ENCODE assay signal across 10 cellular contexts in the genomic region with DNA sequence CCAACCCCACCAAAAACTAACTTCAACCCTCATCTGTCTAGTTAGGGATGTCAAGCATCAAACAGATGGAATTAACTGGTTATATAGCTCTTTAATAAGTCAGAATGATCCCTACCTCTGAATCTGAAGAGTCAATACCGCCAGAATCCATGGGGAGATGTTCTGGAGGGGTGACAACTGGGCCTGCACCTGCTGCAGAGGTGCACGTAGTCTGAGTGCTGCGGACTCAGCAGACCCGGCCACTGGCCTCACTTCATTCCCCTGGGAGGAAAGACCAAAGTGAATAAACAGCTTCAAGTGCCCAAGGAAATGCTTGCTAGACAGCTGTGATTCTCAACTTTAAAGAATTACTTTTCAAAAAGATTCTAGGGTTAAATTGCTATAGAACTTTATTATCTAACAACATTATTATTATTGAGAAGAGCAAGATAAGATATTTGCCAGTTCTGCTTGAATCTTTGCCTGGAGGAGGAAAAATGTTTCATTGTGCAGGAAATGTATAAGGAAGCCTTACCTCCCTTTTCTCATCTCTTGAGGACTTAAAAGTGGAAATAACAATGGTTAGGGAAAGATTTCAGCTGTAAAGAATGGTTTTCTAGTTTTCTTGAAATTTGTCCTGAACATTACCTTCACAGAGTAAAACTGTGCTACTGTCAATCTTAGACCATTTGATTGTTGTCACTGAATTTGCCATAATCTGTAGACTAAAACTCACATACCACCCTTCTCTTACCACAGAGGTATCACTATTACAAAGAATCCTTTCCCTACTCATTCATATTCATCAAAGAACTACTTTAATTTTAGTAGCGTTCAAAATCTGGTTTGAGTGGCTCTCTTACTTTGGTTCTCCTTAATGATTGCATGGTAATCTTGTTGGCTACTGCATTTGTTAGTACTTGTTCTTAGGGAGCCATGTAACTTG. TPM values are rescaled to one million over a fixed set of nuclear protein-coding genes. Genes with fewer than 3 reads are reported as not detected.
DNase-seq lines count a peak whose midpoint lies in the region; ATAC-seq, FAIRE-seq and TF ChIP-seq lines count a peak whose summit lies in the region.
"Had no signal": no experiment of that assay in that cellular context is flagged by ENCODE, and none has a peak within 500 bp of the region (broad histone marks: within the 10 kb centered on the region; RNA-seq: fewer than 3 reads in every experiment).

No MANE protein-coding gene starts in this region.

- H3K4me1 ChIP-seq in endothelial cell of umbilical vein (ENCODE audit: control insufficient read depth, extremely low read depth, insufficient read depth, low read length), result peaks cover 16% of the 10 kb centered on the region

- H3K27me3 Mint-ChIP-seq in activated CD4-positive, alpha-beta T cell treated with anti-CD3 and anti-CD28 coated beads for 36 hours, result no peaks in the 10 kb centered on the region

- intact Hi-C loops in activated CD4-positive, alpha-beta T cell treated with anti-CD3 and anti-CD28 coated beads for 36 hours (cut with DNase I, micrococcal nuclease), result loop anchor here (1.0 to 10.0 kb wide), 4 partner anchors 109 to 971 kb away; a partner anchor contains a TSS
- intact Hi-C loops in endothelial cell of umbilical vein (cut with micrococcal nuclease), result no loop called here

- peak overlapping the region; percentile 37 for H3K4me3 Mint-ChIP-seq in activated CD4-positive, alpha-beta T cell treated with anti-CD3 and anti-CD28 coated beads for 36 hours
- peak overlapping the region; percentile 78 for H3K4me3 Mint-ChIP-seq in stimulated activated effector memory CD8-positive, alpha-beta T cell treated with anti-CD3 and anti-CD28 coated beads, Interleukin-12 subunit alpha, Interleukin-12 subunit beta, amount 100 ng/mL, for 72 hours

- no peak for FAIRE-seq in endothelial cell of umbilical vein (lab: Jason Lieb, UNC)

- no peak for DNase-seq in activated CD4-positive, alpha-beta T cell treated with anti-CD3 and anti-CD28 coated beads for 36 hours
- DNase-seq in activated CD4-positive, alpha-beta T cell treated with anti-CD3 and anti-CD28 coated beads, Interleukin-2, amount 50 U/mL, for 48 hours, result no peak
- DNase-seq in SK-N-MC (ENCODE audit: low read depth, low spot score), result no peak
- DNase-seq in endothelial cell of umbilical vein (ENCODE audit: low read depth, low spot score), result no peak
- DNase-seq in stimulated activated effector memory CD8-positive, alpha-beta T cell treated with anti-CD3 and anti-CD28 coated beads, Interleukin-12 subunit alpha, Interleukin-12 subunit beta, amount 100 ng/mL, for 72 hours (ENCODE audit: low spot score in 2 of 2), result no peak
- no peak for DNase-seq in NAMALWA (ENCODE audit: low spot score)
- no peak for DNase-seq in NCI-H524 treated with DMSO at 0.1 percent for 48 hours (lab: John Stamatoyannopoulos, UW)
- DNase-seq: NCI-H226 had no signal

- H3K4me1 Mint-ChIP-seq in activated CD4-positive, alpha-beta T cell treated with anti-CD3 and anti-CD28 coated beads for 36 hours, result peaks cover 58% of the 10 kb centered on the region
- H3K4me1 Mint-ChIP-seq in stimulated activated effector memory CD8-positive, alpha-beta T cell treated with anti-CD3 and anti-CD28 coated beads, Interleukin-12 subunit alpha, Interleukin-12 subunit beta, amount 100 ng/mL, for 72 hours, result peaks cover 57% of the 10 kb centered on the region

- H3K36me3 ChIP-seq in SK-N-MC (ENCODE audit: insufficient read depth, low read length) (peaks cover 47% of the 10 kb centered on the region), endothelial cell of umbilical vein (ENCODE audit: control insufficient read depth in 2 of 2, extremely low read depth in 1 of 2, insufficient read depth in 2 of 2, low read length in 2 of 2) (peaks cover 27 to 28% of the 10 kb centered on the region in 2 experiments)

- dilution Hi-C loops in endothelial cell of umbilical vein (cut with MboI; ENCODE audit: extremely low pct_ligation_motif_present, low sequenced_read_pairs), result no loop called here

- TF ChIP-seq CTCF in endothelial cell of umbilical vein (IDR thresholded peaks at IDR 0.05; ENCODE audit: extremely low read depth in 1 of 2, insufficient read depth in 1 of 2, low read depth in 1 of 2, low read length in 2 of 2), result no peak

- H3K36me3 Mint-ChIP-seq in activated CD4-positive, alpha-beta T cell treated with anti-CD3 and anti-CD28 coated beads for 36 hours (ENCODE audit: low read depth), result peaks cover 64% of the 10 kb centered on the region
- H3K36me3 Mint-ChIP-seq in stimulated activated effector memory CD8-positive, alpha-beta T cell treated with anti-CD3 and anti-CD28 coated beads, Interleukin-12 subunit alpha, Interleukin-12 subunit beta, amount 100 ng/mL, for 72 hours, result peaks cover 91% of the 10 kb centered on the region

- ATAC-seq in activated CD4-positive, alpha-beta T cell treated with anti-CD3 and anti-CD28 coated beads for 36 hours, result peak; percentile 15
- peak; percentile 38 for ATAC-seq in stimulated activated effector memory CD8-positive, alpha-beta T cell treated with anti-CD3 and anti-CD28 coated beads, Interleukin-12 subunit alpha, Interleukin-12 subunit beta, amount 100 ng/mL, for 72 hours
- no peak for ATAC-seq in GM18858 (IDR thresholded peaks at IDR 0.05; ENCODE audit: unreplicated experiment)
- ATAC-seq: sciatic nerve had no signal

- peak overlapping the region; percentile 7; the same call in 1 of the 2 replicates for H3K27ac ChIP-seq in SK-N-MC
- H3K27ac ChIP-seq in endothelial cell of umbilical vein (ENCODE audit: insufficient read depth, low read depth, low read length), result no peak overlapping the region

- H4K20me1 ChIP-seq in endothelial cell of umbilical vein (replicated peaks; ENCODE audit: control insufficient read depth, extremely low read depth, insufficient read depth, low read length), result peaks cover 13% of the 10 kb centered on the region

- H3K9me3 ChIP-seq in SK-N-MC (ENCODE audit: low read depth, low read length) (no peaks in the 10 kb centered on the region), endothelial cell of umbilical vein (replicated peaks; ENCODE audit: control insufficient read depth, insufficient read depth, low read length) (no peaks in the 10 kb centered on the region)

- H3K4me2 ChIP-seq in endothelial cell of umbilical vein (ENCODE audit: insufficient read depth, low read length), result no peak overlapping the region

- BruUV-seq in endothelial cell of umbilical vein (replicated peaks; lab: Mats Ljungman, UMichigan), result no TSS peak

- peak overlapping the region; percentile 69 for H3K27ac Mint-ChIP-seq in activated CD4-positive, alpha-beta T cell treated with anti-CD3 and anti-CD28 coated beads for 36 hours
- peak overlapping the region; percentile 65 for H3K27ac Mint-ChIP-seq in stimulated activated effector memory CD8-positive, alpha-beta T cell treated with anti-CD3 and anti-CD28 coated beads, Interleukin-12 subunit alpha, Interleukin-12 subunit beta, amount 100 ng/mL, for 72 hours

- no peaks in the 10 kb centered on the region for H3K27me3 ChIP-seq in endothelial cell of umbilical vein (ENCODE audit: control insufficient read depth in 2 of 2, insufficient read depth in 2 of 2, low read length in 2 of 2)

- H3K9me3 Mint-ChIP-seq in activated CD4-positive, alpha-beta T cell treated with anti-CD3 and anti-CD28 coated beads for 36 hours (ENCODE audit: low read depth), result no peaks in the 10 kb centered on the region
- H3K9me3 Mint-ChIP-seq in stimulated activated effector memory CD8-positive, alpha-beta T cell treated with anti-CD3 and anti-CD28 coated beads, Interleukin-12 subunit alpha, Interleukin-12 subunit beta, amount 100 ng/mL, for 72 hours, result no peaks in the 10 kb centered on the region

- H3K9me1 ChIP-seq in endothelial cell of umbilical vein (replicated peaks; ENCODE audit: control insufficient read depth, extremely low read depth, insufficient read depth, low read length), result no peaks in the 10 kb centered on the region

- POLR2A ChIA-PET in activated CD4-positive, alpha-beta T cell treated with anti-CD3 and anti-CD28 coated beads for 36 hours (lab: Charles Lee), result interaction anchor here (1.0 kb wide), 1 partner anchor 20 kb away, joined by 3 read pairs; no protein-coding TSS in a partner anchor
- POLR2A ChIA-PET in endothelial cell of umbilical vein (lab: Charles Lee), result no interaction called here

- CTCF ChIA-PET in activated CD4-positive, alpha-beta T cell treated with anti-CD3 and anti-CD28 coated beads for 36 hours (lab: Charles Lee), result interaction anchor here (0.6 to 2.2 kb wide), 7 partner anchors 8 to 911 kb away, joined by 3 to 12 read pairs (median 3); no protein-coding TSS in a partner anchor
- CTCF ChIA-PET in endothelial cell of umbilical vein (lab: Charles Lee), result interaction anchor here (1.3 to 2.0 kb wide), 3 partner anchors 32 to 245 kb away, joined by 5 read pairs; no protein-coding TSS in a partner anchor

- H3K79me2 ChIP-seq in endothelial cell of umbilical vein (ENCODE audit: control insufficient read depth, insufficient read depth, low read length), result peaks cover 63% of the 10 kb centered on the region

- no peak overlapping the region for H3K9ac ChIP-seq in SK-N-MC (ENCODE audit: insufficient read length)
- H3K9ac ChIP-seq in endothelial cell of umbilical vein (replicated peaks; ENCODE audit: extremely low read depth, insufficient read depth, low read length), result no peak overlapping the region

- H3K4me3 ChIP-seq in SK-N-MC, result no peak overlapping the region
- no peak overlapping the region for H3K4me3 ChIP-seq in endothelial cell of umbilical vein (replicated peaks in 1 of 3; ENCODE audit: insufficient read depth in 1 of 3, low read depth in 1 of 3, low read length in 3 of 3)

- peak; percentile 48 for TF ChIP-seq POLR2A in endothelial cell of umbilical vein (IDR thresholded peaks at IDR 0.05; ENCODE audit: low read depth, low read length)

- H2AFZ ChIP-seq in endothelial cell of umbilical vein (ENCODE audit: low read depth, low read length), result no peak overlapping the region

RNA-seq across cellular contexts. Expression of a gene that starts 4.2 kb away (rescaled TPM):
- total RNA-seq in activated CD4-positive, alpha-beta T cell treated with anti-CD3 and anti-CD28 coated beads for 36 hours, result 100 to 1,000 TPM in 1 of 2 experiments, 10 to 100 TPM in 1; 88.8 to 101 TPM
- total RNA-seq in endothelial cell of umbilical vein, result 90.4 and 103 TPM in 2 replicates
- 99.5 and 102 TPM in 2 replicates for polyA plus RNA-seq in endothelial cell of umbilical vein
- polyA plus RNA-seq in endothelial cell of umbilical vein (2011; cell fraction: cytosol; rRNA removed), result 105 and 107 TPM in 2 replicates
- 132 and 145 TPM in 2 replicates for polyA plus RNA-seq in endothelial cell of umbilical vein (2011; cell fraction: nucleus; rRNA removed)
- polyA plus RNA-seq in endothelial cell of umbilical vein (2012), result 68.4 and 69.3 TPM in 2 replicates
- polyA minus RNA-seq in endothelial cell of umbilical vein, result 170 and 177 TPM in 2 replicates
- 77.8 TPM for polyA minus RNA-seq in endothelial cell of umbilical vein (2011; cell fraction: cytosol; rRNA and poly(A)+ RNA removed)
- 80.1 and 92.0 TPM in 2 replicates for polyA minus RNA-seq in endothelial cell of umbilical vein (2011; cell fraction: nucleus; rRNA and poly(A)+ RNA removed)

RNA-seq across cellular contexts. Expression of a gene that starts 23.7 kb away (rescaled TPM):
- 10 to 100 TPM; 36.1 to 36.8 TPM for total RNA-seq in activated CD4-positive, alpha-beta T cell treated with anti-CD3 and anti-CD28 coated beads for 36 hours
- 22.8 and 23.3 TPM in 2 replicates for total RNA-seq in endothelial cell of umbilical vein
- 4.2 and 5.5 TPM in 2 replicates for polyA plus RNA-seq in endothelial cell of umbilical vein
- polyA plus RNA-seq in endothelial cell of umbilical vein (2011; cell fraction: cytosol; rRNA removed), result 7.4 and 7.6 TPM in 2 replicates
- polyA plus RNA-seq in endothelial cell of umbilical vein (2011; cell fraction: nucleus; rRNA removed), result 4.8 and 8.4 TPM in 2 replicates
- polyA plus RNA-seq in endothelial cell of umbilical vein (2012), result 11.6 and 16.1 TPM in 2 replicates
- 9.0 and 10.3 TPM in 2 replicates for polyA minus RNA-seq in endothelial cell of umbilical vein
- polyA minus RNA-seq in endothelial cell of umbilical vein (2011; cell fraction: cytosol; rRNA and poly(A)+ RNA removed), result 17.9 TPM
- 4.3 and 7.1 TPM in 2 replicates for polyA minus RNA-seq in endothelial cell of umbilical vein (2011; cell fraction: nucleus; rRNA and poly(A)+ RNA removed)

RNA-seq across cellular contexts. Expression of a gene that starts 54.4 kb away (rescaled TPM):
- total RNA-seq in activated CD4-positive, alpha-beta T cell treated with anti-CD3 and anti-CD28 coated beads for 36 hours, result 10 to 100 TPM; 16.5 to 18.5 TPM
- 14.1 and 20.3 TPM in 2 replicates for total RNA-seq in endothelial cell of umbilical vein
- polyA plus RNA-seq in endothelial cell of umbilical vein, result 13.8 and 18.4 TPM in 2 replicates
- 16.9 and 21.1 TPM in 2 replicates for polyA plus RNA-seq in endothelial cell of umbilical vein (2011; cell fraction: cytosol; rRNA removed)
- polyA plus RNA-seq in endothelial cell of umbilical vein (2011; cell fraction: nucleus; rRNA removed), result 4.1 and 4.5 TPM in 2 replicates
- 14.0 and 16.5 TPM in 2 replicates for polyA plus RNA-seq in endothelial cell of umbilical vein (2012)
- polyA minus RNA-seq in endothelial cell of umbilical vein, result 5.9 and 6.8 TPM in 2 replicates
- 3.2 TPM for polyA minus RNA-seq in endothelial cell of umbilical vein (2011; cell fraction: cytosol; rRNA and poly(A)+ RNA removed)
- 3.7 and 4.8 TPM in 2 replicates for polyA minus RNA-seq in endothelial cell of umbilical vein (2011; cell fraction: nucleus; rRNA and poly(A)+ RNA removed)

RNA-seq across cellular contexts. Expression of a gene that starts 54.6 kb away (rescaled TPM):
- total RNA-seq in activated CD4-positive, alpha-beta T cell treated with anti-CD3 and anti-CD28 coated beads for 36 hours, result 10 to 100 TPM; 37.5 to 41.3 TPM
- 24.6 and 27.4 TPM in 2 replicates for total RNA-seq in endothelial cell of umbilical vein
- polyA plus RNA-seq in endothelial cell of umbilical vein, result 24.9 and 31.8 TPM in 2 replicates
- 26.5 and 28.2 TPM in 2 replicates for polyA plus RNA-seq in endothelial cell of umbilical vein (2011; cell fraction: cytosol; rRNA removed)
- polyA plus RNA-seq in endothelial cell of umbilical vein (2011; cell fraction: nucleus; rRNA removed), result 48.2 TPM in 2 replicates
- polyA plus RNA-seq in endothelial cell of umbilical vein (2012), result 12.9 and 14.9 TPM in 2 replicates
- polyA minus RNA-seq in endothelial cell of umbilical vein, result 14.6 and 15.2 TPM in 2 replicates
- 32.1 TPM for polyA minus RNA-seq in endothelial cell of umbilical vein (2011; cell fraction: cytosol; rRNA and poly(A)+ RNA removed)
- polyA minus RNA-seq in endothelial cell of umbilical vein (2011; cell fraction: nucleus; rRNA and poly(A)+ RNA removed), result 9.8 and 13.7 TPM in 2 replicates
